ENCODE assay signal across 12 cellular contexts in the genomic region with DNA sequence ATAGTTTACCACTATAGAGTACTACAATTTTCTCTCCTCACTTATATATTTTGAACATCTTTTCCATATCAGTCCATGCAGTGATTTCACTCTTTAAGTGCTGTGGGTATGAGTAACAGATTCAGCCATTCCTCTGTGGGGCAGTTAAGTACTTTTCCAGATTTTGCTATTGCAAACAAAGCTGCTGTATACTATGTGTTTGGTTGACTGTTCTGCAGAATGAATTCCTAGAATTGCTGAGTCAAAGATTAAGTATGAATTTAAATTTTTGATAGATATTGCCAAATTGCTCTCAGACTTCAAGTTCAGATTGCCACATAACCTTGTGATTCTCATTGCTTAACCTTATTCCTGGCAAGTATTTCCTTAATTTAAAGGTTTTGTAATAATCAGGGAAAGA. TPM values are rescaled to one million over a fixed set of nuclear protein-coding genes. Genes with fewer than 3 reads are reported as not detected.
A peak's percentile ranks its signal among the peaks of the same experiment; 100 is the strongest.
DNase-seq lines count a peak whose midpoint lies in the region; ATAC-seq, FAIRE-seq and TF ChIP-seq lines count a peak whose summit lies in the region.
"Had no signal": no experiment of that assay in that cellular context is flagged by ENCODE, and none has a peak within 500 bp of the region (broad histone marks: within the 10 kb centered on the region; RNA-seq: fewer than 3 reads in every experiment).

No MANE protein-coding gene starts in this region.

- H3K4me1 Mint-ChIP-seq in activated T-helper 2 cell treated with anti-CD3 and anti-CD28 coated beads, Interferon-gamma antibody, Interleukin-2, Interleukin-4, amounts not matched to agents 10 μg/mL and 5 μg/mL and 100 μg/mL, durations not matched to agents 14 hours and 24 hours and 36 hours (ENCODE audit: low read depth): peaks cover 7% of the 10 kb centered on the region
- H3K4me1 Mint-ChIP-seq: CD4-positive, CD25-positive, alpha-beta regulatory T cell had no signal

- no peaks in the 10 kb centered on the region for H3K27me3 Mint-ChIP-seq in activated T-helper 2 cell treated with anti-CD3 and anti-CD28 coated beads, Interferon-gamma antibody, Interleukin-2, Interleukin-4, amounts not matched to agents 10 μg/mL and 5 μg/mL and 100 μg/mL, durations not matched to agents 14 hours and 24 hours and 36 hours (ENCODE audit: low read depth)
- H3K27me3 Mint-ChIP-seq: activated CD8-positive, alpha-beta T cell treated with anti-CD3 and anti-CD28 coated beads for 36 hours; CD4-positive, CD25-positive, alpha-beta regulatory T cell; central memory CD8-positive, alpha-beta T cell had no signal

- no peaks in the 10 kb centered on the region for H3K36me3 ChIP-seq in keratinocyte (ENCODE audit: control insufficient read depth in 2 of 2, extremely low read depth in 1 of 2, insufficient read depth in 2 of 2, low read length in 2 of 2)
- H3K36me3 ChIP-seq in aorta (ENCODE audit: control insufficient read depth in 1 of 2, insufficient read depth in 2 of 2, low read length in 1 of 2): no peaks in the 10 kb centered on the region

- H3K4me1 ChIP-seq in keratinocyte (ENCODE audit: control insufficient read depth, extremely low read depth, insufficient read depth, low read length) (peaks cover 31% of the 10 kb centered on the region), aorta (ENCODE audit: control insufficient read depth in 1 of 2, insufficient read depth in 2 of 2, low read length in 2 of 2) (no peaks in the 10 kb centered on the region)

- no peaks in the 10 kb centered on the region for H4K20me1 ChIP-seq in keratinocyte (ENCODE audit: control insufficient read depth, extremely low read depth, insufficient read depth, low read length)

- no peak for DNase-seq in Right ventricle myocardium superior
- DNase-seq in Right ventricle myocardium inferior (ENCODE audit: missing footprints): no peak
- DNase-seq in activated T-helper 2 cell treated with anti-CD3 and anti-CD28 coated beads, Interferon-gamma antibody, Interleukin-2, Interleukin-4, amounts not matched to agents 10 μg/mL and 5 μg/mL and 100 μg/mL, durations not matched to agents 14 hours and 24 hours and 36 hours (ENCODE audit: low spot score): no peak
- DNase-seq in keratinocyte (ENCODE audit: low read depth, low spot score): peak; percentile 40
- no peak for DNase-seq in aorta
- DNase-seq in midbrain (lab: John Stamatoyannopoulos, UW): no peak
- DNase-seq in UCSD-AML1 (lab: John Stamatoyannopoulos, UW; ENCODE audit: unreplicated experiment): no peak
- DNase-seq: activated CD8-positive, alpha-beta T cell treated with anti-CD3 and anti-CD28 coated beads for 36 hours; CD4-positive, CD25-positive, alpha-beta regulatory T cell; Kasumi-1 had no signal

- peak overlapping the region; percentile 83 for H3K27ac ChIP-seq in keratinocyte (ENCODE audit: control insufficient read depth, insufficient read depth, low read length)
- no peak overlapping the region for H3K27ac ChIP-seq in aorta (ENCODE audit: low read depth in 1 of 2, low read length in 2 of 2)

- peaks cover 10% of the 10 kb centered on the region for H3K36me3 Mint-ChIP-seq in activated T-helper 2 cell treated with anti-CD3 and anti-CD28 coated beads, Interferon-gamma antibody, Interleukin-2, Interleukin-4, amounts not matched to agents 10 μg/mL and 5 μg/mL and 100 μg/mL, durations not matched to agents 14 hours and 24 hours and 36 hours (ENCODE audit: low read depth)
- H3K36me3 Mint-ChIP-seq: CD4-positive, CD25-positive, alpha-beta regulatory T cell had no signal

- H3K27ac Mint-ChIP-seq in activated T-helper 2 cell treated with anti-CD3 and anti-CD28 coated beads, Interferon-gamma antibody, Interleukin-2, Interleukin-4, amounts not matched to agents 10 μg/mL and 5 μg/mL and 100 μg/mL, durations not matched to agents 14 hours and 24 hours and 36 hours: peak overlapping the region; percentile 7
- H3K27ac Mint-ChIP-seq: activated CD8-positive, alpha-beta T cell treated with anti-CD3 and anti-CD28 coated beads for 36 hours; CD4-positive, CD25-positive, alpha-beta regulatory T cell had no signal

- no peaks in the 10 kb centered on the region for H3K9me1 ChIP-seq in keratinocyte (ENCODE audit: control insufficient read depth, extremely low read depth, insufficient read depth, low read length)

- intact Hi-C loops in Right ventricle myocardium superior (cut with DNase I) (no loop called here), Right ventricle myocardium inferior (cut with DNase I) (no loop called here), aorta (cut with DNase I) (no loop called here)
- intact Hi-C loops in activated T-helper 2 cell treated with anti-CD3 and anti-CD28 coated beads, Interferon-gamma antibody, Interleukin-2, Interleukin-4, amounts not matched to agents 10 μg/mL and 5 μg/mL and 100 μg/mL, durations not matched to agents 14 hours and 24 hours and 36 hours (cut with micrococcal nuclease): loop anchor here (10.0 kb wide), 1 partner anchor 47 kb away; a partner anchor contains a TSS

- H3K79me2 ChIP-seq in keratinocyte (ENCODE audit: control insufficient read depth, insufficient read depth, low read length): no peaks in the 10 kb centered on the region

- no peaks in the 10 kb centered on the region for H3K9me3 Mint-ChIP-seq in activated T-helper 2 cell treated with anti-CD3 and anti-CD28 coated beads, Interferon-gamma antibody, Interleukin-2, Interleukin-4, amounts not matched to agents 10 μg/mL and 5 μg/mL and 100 μg/mL, durations not matched to agents 14 hours and 24 hours and 36 hours
- H3K9me3 Mint-ChIP-seq: activated CD8-positive, alpha-beta T cell treated with anti-CD3 and anti-CD28 coated beads for 36 hours; CD4-positive, CD25-positive, alpha-beta regulatory T cell; central memory CD8-positive, alpha-beta T cell had no signal

- H3K4me3 ChIP-seq in keratinocyte (ENCODE audit: control insufficient read depth in 2 of 3, extremely low read depth in 1 of 3, insufficient read depth in 2 of 3, low read depth in 1 of 3, low read length in 3 of 3): no peak overlapping the region
- H3K4me3 ChIP-seq in aorta (ENCODE audit: low read length in 2 of 2): no peak overlapping the region

- no peak overlapping the region for H3K4me3 Mint-ChIP-seq in activated T-helper 2 cell treated with anti-CD3 and anti-CD28 coated beads, Interferon-gamma antibody, Interleukin-2, Interleukin-4, amounts not matched to agents 10 μg/mL and 5 μg/mL and 100 μg/mL, durations not matched to agents 14 hours and 24 hours and 36 hours (ENCODE audit: low read depth)
- H3K4me3 Mint-ChIP-seq: activated CD8-positive, alpha-beta T cell treated with anti-CD3 and anti-CD28 coated beads for 36 hours; CD4-positive, CD25-positive, alpha-beta regulatory T cell; central memory CD8-positive, alpha-beta T cell had no signal

- dilution Hi-C loops in keratinocyte (cut with MboI; ENCODE audit: extremely low pct_ligation_motif_present, low sequenced_read_pairs): no loop called here

- peak; percentile 32 for FAIRE-seq in keratinocyte (lab: Jason Lieb, UNC)

- no peak overlapping the region for H2AFZ ChIP-seq in keratinocyte (ENCODE audit: control insufficient read depth, low read length)

- H3K9me3 ChIP-seq in keratinocyte (ENCODE audit: control insufficient read depth, low read depth, low read length) (no peaks in the 10 kb centered on the region), aorta (ENCODE audit: control insufficient read depth, low read length) (no peaks in the 10 kb centered on the region)

- no peak for TF ChIP-seq CTCF in keratinocyte (optimal IDR thresholded peaks at IDR 0.05 in 1 of 3, IDR thresholded peaks at IDR 0.05 in 1 of 3, conservative IDR thresholded peaks at IDR 0.05 in 1 of 3; ENCODE audit: extremely low read depth in 1 of 3, insufficient read depth in 2 of 3, low read length in 3 of 3)

- peak overlapping the region; percentile 66 for H3K4me2 ChIP-seq in keratinocyte (ENCODE audit: control insufficient read depth, extremely low read depth, insufficient read depth, low read depth, low read length)

- ATAC-seq in Right ventricle myocardium superior (ENCODE audit: poor library complexity) (peak; percentile 40), Right ventricle myocardium inferior (no peak), aorta (ENCODE audit: low FRiP score) (peak; percentile 51), HG03460 (IDR thresholded peaks at IDR 0.05; ENCODE audit: unreplicated experiment) (no peak)
- ATAC-seq: activated CD8-positive, alpha-beta T cell treated with anti-CD3 and anti-CD28 coated beads for 36 hours had no signal

- no peaks in the 10 kb centered on the region for H3K27me3 ChIP-seq in keratinocyte (ENCODE audit: control insufficient read depth, extremely low read depth, insufficient read depth, low read length)
- H3K27me3 ChIP-seq in aorta (ENCODE audit: control insufficient read depth in 1 of 2, insufficient read depth in 2 of 2, low read length in 1 of 2): no peaks in the 10 kb centered on the region

- H3K9ac ChIP-seq in keratinocyte (ENCODE audit: control insufficient read depth, extremely low read depth, insufficient read depth, low read length): no peak overlapping the region

RNA-seq across cellular contexts. Expression of a gene that starts 21.6 kb away (rescaled TPM):
- total RNA-seq in Right ventricle myocardium superior: 72.7 TPM
- 86.0 TPM for total RNA-seq in Right ventricle myocardium inferior
- 115 and 129 TPM in 2 replicates for total RNA-seq in activated T-helper 2 cell treated with anti-CD3 and anti-CD28 coated beads, Interferon-gamma antibody, Interleukin-2, Interleukin-4, amounts not matched to agents 10 μg/mL and 5 μg/mL and 100 μg/mL, durations not matched to agents 14 hours and 24 hours and 36 hours
- 71.4 to 109 TPM (median 80.2 TPM) in 3 replicates for polyA plus RNA-seq in keratinocyte
- 42.1 TPM for polyA plus RNA-seq in keratinocyte (2011; ENCODE audit: low read depth)
- polyA plus RNA-seq in keratinocyte (2011; cell fraction: cytosol; rRNA removed): 44.9 and 71.5 TPM in 2 replicates
- polyA plus RNA-seq in keratinocyte (2011; cell fraction: nucleus; rRNA removed): 56.6 and 70.5 TPM in 2 replicates
- 51.8 and 76.0 TPM in 2 replicates for polyA plus RNA-seq in keratinocyte (2012; ENCODE audit: low replicate concordance)
- 77.5 to 146 TPM (median 102 TPM) in 3 replicates for polyA minus RNA-seq in keratinocyte
- polyA minus RNA-seq in keratinocyte (2011; cell fraction: cytosol; rRNA and poly(A)+ RNA removed): 95.0 TPM
- polyA minus RNA-seq in keratinocyte (2011; cell fraction: nucleus; rRNA and poly(A)+ RNA removed): 45.6 and 96.0 TPM in 2 replicates
- total RNA-seq in aorta: 100 to 1,000 TPM; 119 to 128 TPM
- polyA plus RNA-seq in aorta: 10 to 100 TPM; 59.2 to 61.0 TPM

RNA-seq across cellular contexts. Expression of a gene that starts 41.3 kb away (rescaled TPM):
- total RNA-seq in Right ventricle myocardium superior (96.6 TPM), Right ventricle myocardium inferior (108 TPM), aorta (10 to 100 TPM; 66.7 to 79.8 TPM)
- 405 and 419 TPM in 2 replicates for total RNA-seq in activated T-helper 2 cell treated with anti-CD3 and anti-CD28 coated beads, Interferon-gamma antibody, Interleukin-2, Interleukin-4, amounts not matched to agents 10 μg/mL and 5 μg/mL and 100 μg/mL, durations not matched to agents 14 hours and 24 hours and 36 hours
- polyA plus RNA-seq in keratinocyte (201 to 324 TPM (median 203 TPM) in 3 replicates), aorta (100 to 1,000 TPM; 100 to 222 TPM)
- 92.1 TPM for polyA plus RNA-seq in keratinocyte (2011; ENCODE audit: low read depth)
- 200 and 321 TPM in 2 replicates for polyA plus RNA-seq in keratinocyte (2011; cell fraction: cytosol; rRNA removed)
- polyA plus RNA-seq in keratinocyte (2011; cell fraction: nucleus; rRNA removed): 110 and 188 TPM in 2 replicates
- polyA plus RNA-seq in keratinocyte (2012; ENCODE audit: low replicate concordance): 181 and 204 TPM in 2 replicates
- 24.9 to 201 TPM (median 79.6 TPM) in 3 replicates for polyA minus RNA-seq in keratinocyte
- 138 TPM for polyA minus RNA-seq in keratinocyte (2011; cell fraction: cytosol; rRNA and poly(A)+ RNA removed)
- 30.4 and 56.4 TPM in 2 replicates for polyA minus RNA-seq in keratinocyte (2011; cell fraction: nucleus; rRNA and poly(A)+ RNA removed)

RNA-seq across cellular contexts. Expression of a gene that starts 45.4 kb away (rescaled TPM):
- total RNA-seq in Right ventricle myocardium superior: 5.9 TPM
- total RNA-seq in Right ventricle myocardium inferior: 6.2 TPM
- 12.5 and 13.6 TPM in 2 replicates for total RNA-seq in activated T-helper 2 cell treated with anti-CD3 and anti-CD28 coated beads, Interferon-gamma antibody, Interleukin-2, Interleukin-4, amounts not matched to agents 10 μg/mL and 5 μg/mL and 100 μg/mL, durations not matched to agents 14 hours and 24 hours and 36 hours
- polyA plus RNA-seq in keratinocyte: 9.6 to 15.2 TPM (median 9.9 TPM) in 3 replicates
- polyA plus RNA-seq in keratinocyte (2011; ENCODE audit: low read depth): 4.3 TPM
- polyA plus RNA-seq in keratinocyte (2011; cell fraction: cytosol; rRNA removed): 7.7 and 11.8 TPM in 2 replicates
- 29.4 and 40.3 TPM in 2 replicates for polyA plus RNA-seq in keratinocyte (2011; cell fraction: nucleus; rRNA removed)
- 12.7 and 18.5 TPM in 2 replicates for polyA plus RNA-seq in keratinocyte (2012; ENCODE audit: low replicate concordance)
- polyA minus RNA-seq in keratinocyte: 8.4 to 11.4 TPM (median 9.6 TPM) in 3 replicates
- 14.0 TPM for polyA minus RNA-seq in keratinocyte (2011; cell fraction: cytosol; rRNA and poly(A)+ RNA removed)
- polyA minus RNA-seq in keratinocyte (2011; cell fraction: nucleus; rRNA and poly(A)+ RNA removed): 13.3 and 15.0 TPM in 2 replicates
- 10 to 100 TPM in 1 of 2 donors, 1 to 10 TPM in 1; 5.4 to 10.9 TPM for total RNA-seq in aorta
- polyA plus RNA-seq in aorta: 1 to 10 TPM; 2.1 to 9.8 TPM

RNA-seq across cellular contexts. Expression of a gene that starts 59.3 kb away (rescaled TPM):
- total RNA-seq in Right ventricle myocardium superior (20.2 TPM), Right ventricle myocardium inferior (20.2 TPM), aorta (10 to 100 TPM; 15.0 to 15.5 TPM)
- 9.5 and 11.6 TPM in 2 replicates for total RNA-seq in activated T-helper 2 cell treated with anti-CD3 and anti-CD28 coated beads, Interferon-gamma antibody, Interleukin-2, Interleukin-4, amounts not matched to agents 10 μg/mL and 5 μg/mL and 100 μg/mL, durations not matched to agents 14 hours and 24 hours and 36 hours
- polyA plus RNA-seq in keratinocyte (1.3 to 2.4 TPM (median 1.8 TPM) in 3 replicates), aorta (10 to 100 TPM; 12.1 to 12.6 TPM)
- polyA plus RNA-seq in keratinocyte (2011; ENCODE audit: low read depth): 0.91 TPM
- 1.0 and 1.2 TPM in 2 replicates for polyA plus RNA-seq in keratinocyte (2011; cell fraction: cytosol; rRNA removed)
- polyA plus RNA-seq in keratinocyte (2011; cell fraction: nucleus; rRNA removed): 2.1 and 2.3 TPM in 2 replicates
- 1.8 and 2.5 TPM in 2 replicates for polyA plus RNA-seq in keratinocyte (2012; ENCODE audit: low replicate concordance)
- 1.4 to 3.7 TPM (median 2.8 TPM) in 3 replicates for polyA minus RNA-seq in keratinocyte
- polyA minus RNA-seq in keratinocyte (2011; cell fraction: cytosol; rRNA and poly(A)+ RNA removed): 2.3 TPM
- polyA minus RNA-seq in keratinocyte (2011; cell fraction: nucleus; rRNA and poly(A)+ RNA removed): 0.84 and 1.6 TPM in 2 replicates

Comparison
In these comparisons a context has a peak if more than half of its experiments do, and no peak if none do; other contexts are left out.
1. ATAC-seq: peak in Right ventricle myocardium superior (single experiment) and aorta (single experiment); none in Right ventricle myocardium inferior (single experiment) and HG03460 (single experiment).